In genomic region chr1:214044438-214045214, GRCh38 we compare ENCODE assay signal across 1 cellular context.
TF ChIP-seq lines count a peak whose summit lies in the region.

No MANE protein-coding gene starts in this region.

TF ChIP-seq in HepG2, 621 proteins besides CTCF, POLR2A, EP300 and RAD21 (continued from another document and continues in another):
- TF ChIP-seq HES4 (CRISPR knock-in tag; IDR thresholded peaks at IDR 0.05; ENCODE audit: borderline replicate concordance) (no peak), ZC3H13 (CRISPR knock-in tag; IDR thresholded peaks at IDR 0.05) (no peak), THRA (CRISPR knock-in tag; IDR thresholded peaks at IDR 0.05; ENCODE audit: borderline replicate concordance) (peak; percentile 50; the same call in 1 of the 2 replicates), STAG1 (CRISPR knock-in tag; IDR thresholded peaks at IDR 0.05) (peak; percentile 3; the same call in 1 of the 2 replicates), SYNCRIP (IDR thresholded peaks at IDR 0.05; ENCODE audit: insufficient read depth, low read depth, low read length) (no peak), REST (IDR thresholded peaks at IDR 0.05; ENCODE audit: borderline replicate concordance in 1 of 2, low read depth in 1 of 2, low read length in 2 of 2) (0 out of 4 replicates have a peak, but pooled peaks of 1 of the 2 experiments have one; percentile 14), NAIF1 (CRISPR knock-in tag; IDR thresholded peaks at IDR 0.05; ENCODE audit: borderline replicate concordance) (no peak), ZNF225 (CRISPR knock-in tag; IDR thresholded peaks at IDR 0.05) (no peak), ZNF451 (CRISPR knock-in tag; IDR thresholded peaks at IDR 0.05) (no peak), SAP130 (CRISPR knock-in tag; IDR thresholded peaks at IDR 0.05; ENCODE audit: low read depth) (peak; percentile 47; the same call in 1 of the 2 replicates), PRDM15 (CRISPR knock-in tag; IDR thresholded peaks at IDR 0.05) (no peak), DPF2 (CRISPR knock-in tag; IDR thresholded peaks at IDR 0.05; ENCODE audit: borderline replicate concordance, low read depth) (0 out of 2 replicates have a peak, but pooled peaks have one; percentile 31), ZNF691 (CRISPR knock-in tag; IDR thresholded peaks at IDR 0.05; ENCODE audit: borderline replicate concordance, low read depth) (no peak), NR0B2 (CRISPR knock-in tag; IDR thresholded peaks at IDR 0.05) (no peak), NFKB2 (CRISPR knock-in tag; IDR thresholded peaks at IDR 0.05; ENCODE audit: borderline replicate concordance) (no peak), MAF1 (CRISPR knock-in tag; IDR thresholded peaks at IDR 0.05; ENCODE audit: borderline replicate concordance) (no peak), CBFB (CRISPR knock-in tag; IDR thresholded peaks at IDR 0.05) (no peak), ZHX2 (IDR thresholded peaks at IDR 0.05; ENCODE audit: low read depth) (no peak), ZHX2 (CRISPR knock-in tag; IDR thresholded peaks at IDR 0.05; ENCODE audit: borderline replicate concordance) (no peak), ZBTB21 (CRISPR knock-in tag; IDR thresholded peaks at IDR 0.05) (no peak), ZFYVE20 (CRISPR knock-in tag; IDR thresholded peaks at IDR 0.05; ENCODE audit: borderline replicate concordance, low read depth) (no peak), FOXO4 (CRISPR knock-in tag; conservative IDR thresholded peaks at IDR 0.05) (0 out of 2 replicates have a peak, but pooled peaks have one; percentile 30), SNRNP70 (IDR thresholded peaks at IDR 0.05; ENCODE audit: low read depth, low read length) (no peak), ARNT2 (CRISPR knock-in tag; IDR thresholded peaks at IDR 0.05; ENCODE audit: low read depth) (no peak), ZSCAN20 (CRISPR knock-in tag; IDR thresholded peaks at IDR 0.05; ENCODE audit: borderline replicate concordance) (no peak), KIAA2018 (CRISPR knock-in tag; IDR thresholded peaks at IDR 0.05; ENCODE audit: borderline replicate concordance) (no peak)
